ENCODE assay signal across 4 cellular contexts in the genomic region with DNA sequence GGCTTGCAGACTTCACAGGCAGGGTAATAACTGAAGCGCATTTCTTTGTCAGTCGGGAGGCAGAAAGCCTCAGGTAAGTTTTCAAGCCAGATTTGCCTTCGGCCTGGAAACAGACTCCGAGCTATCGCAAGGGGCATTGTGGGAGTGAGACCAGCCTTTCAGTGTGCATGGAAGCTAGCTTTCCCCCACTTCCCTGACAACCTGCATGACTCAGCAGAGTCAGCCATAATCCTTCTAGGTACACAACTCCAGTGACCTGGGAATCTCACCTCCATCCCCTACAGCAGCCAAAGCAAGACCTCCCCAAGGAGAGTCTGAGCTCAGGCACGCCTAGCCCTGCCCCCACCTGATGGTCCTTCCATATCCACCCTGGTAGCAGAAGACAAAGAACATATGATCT. TPM values are rescaled to one million over a fixed set of nuclear protein-coding genes. Genes with fewer than 3 reads are reported as not detected.
"Had no signal": no experiment of that assay in that cellular context is flagged by ENCODE, and none has a peak within 500 bp of the region (broad histone marks: within the 10 kb centered on the region; RNA-seq: fewer than 3 reads in every experiment).

No MANE protein-coding gene starts in this region.

RNA-seq across cellular contexts. Expression of gene DEFB108B, which starts 9.7 kb away (rescaled TPM):
- total RNA-seq: activated CD4-positive, alpha-beta memory T cell treated with anti-CD3 and anti-CD28 coated beads, Interleukin-2, amount 10 ng/mL, durations not matched to agents 7 days and 5 days; activated CD8-positive, alpha-beta memory T cell treated with anti-CD3 and anti-CD28 coated beads, Interleukin-2, amount 10 ng/mL, durations not matched to agents 7 days and 5 days; cardiac muscle cell; Right ventricle myocardium superior had no signal
- polyA plus RNA-seq: cardiac muscle cell had no signal

RNA-seq across cellular contexts. Expression of gene DEFB131B, which starts 35.5 kb away (rescaled TPM):
- total RNA-seq: activated CD4-positive, alpha-beta memory T cell treated with anti-CD3 and anti-CD28 coated beads, Interleukin-2, amount 10 ng/mL, durations not matched to agents 7 days and 5 days; activated CD8-positive, alpha-beta memory T cell treated with anti-CD3 and anti-CD28 coated beads, Interleukin-2, amount 10 ng/mL, durations not matched to agents 7 days and 5 days; cardiac muscle cell; Right ventricle myocardium superior had no signal
- polyA plus RNA-seq: cardiac muscle cell had no signal
